10 cellular contexts compared by ENCODE assay signal in genomic region chr6:156783958-156784357, GRCh38. TPM values are rescaled to one million over a fixed set of nuclear protein-coding genes. Genes with fewer than 3 reads are reported as not detected.
DNase-seq lines count a peak whose midpoint lies in the region; ATAC-seq and TF ChIP-seq lines count a peak whose summit lies in the region.
"Had no signal": no experiment of that assay in that cellular context is flagged by ENCODE, and none has a peak within 500 bp of the region (broad histone marks: within the 10 kb centered on the region; RNA-seq: fewer than 3 reads in every experiment).

No MANE protein-coding gene starts in this region.

- no peaks in the 10 kb centered on the region for H3K9me3 Mint-ChIP-seq in CD8-positive, alpha-beta T cell
- H3K9me3 Mint-ChIP-seq in IgD-negative memory B cell (no peaks in the 10 kb centered on the region), endodermal cell (no peaks in the 10 kb centered on the region), T-cell (no peaks in the 10 kb centered on the region)

- TF ChIP-seq CTCF in CD8-positive, alpha-beta T cell (IDR thresholded peaks at IDR 0.05): no peak
- TF ChIP-seq CTCF in endodermal cell (conservative IDR thresholded peaks at IDR 0.05) (no peak), psoas muscle (IDR thresholded peaks at IDR 0.05) (no peak)

- H3K4me1 ChIP-seq in CD8-positive, alpha-beta T cell (ENCODE audit: insufficient read depth, low read length): peaks cover 43% of the 10 kb centered on the region
- peaks cover 2% of the 10 kb centered on the region for H3K4me1 ChIP-seq in endodermal cell (ENCODE audit: control insufficient read depth, insufficient read depth, low read length)
- peaks cover 63% of the 10 kb centered on the region for H3K4me1 ChIP-seq in psoas muscle

- intact Hi-C loops in CD8-positive, alpha-beta T cell (cut with DNase I, micrococcal nuclease): loop anchor here in 1 of 2 experiments (1.0 to 2.0 kb wide), 2 partner anchors 7 to 169 kb away; no protein-coding TSS in a partner anchor
- intact Hi-C loops in psoas muscle (cut with DNase I): loop anchor here (5.0 to 10.0 kb wide), 3 partner anchors 171 to 401 kb away; no protein-coding TSS in a partner anchor

- H3K9ac ChIP-seq in endodermal cell (ENCODE audit: extremely low read depth, low read length, poor library complexity, severe bottlenecking): no peak overlapping the region

- H3K27ac Mint-ChIP-seq in CD8-positive, alpha-beta T cell: peak overlapping the region; percentile 58
- H3K27ac Mint-ChIP-seq in IgD-negative memory B cell (peak overlapping the region in 1 of 3 donors; percentile 92), endodermal cell (no peak overlapping the region), T-cell (no peak overlapping the region)

- CTCF ChIA-PET in CD8-positive, alpha-beta T cell (lab: Charles Lee): no interaction called here
- CTCF ChIA-PET in T-cell (lab: Charles Lee): no interaction called here

- H3K36me3 ChIP-seq in CD8-positive, alpha-beta T cell (ENCODE audit: insufficient read depth, low read length): no peaks in the 10 kb centered on the region
- H3K36me3 ChIP-seq in endodermal cell (ENCODE audit: control insufficient read depth, insufficient read depth, low read length) (peaks cover 3% of the 10 kb centered on the region), psoas muscle (ENCODE audit: insufficient read depth in 1 of 2, low read depth in 1 of 2) (peaks cover 0 to 4% of the 10 kb centered on the region in 2 donors)

- H3K4me3 ChIP-seq in CD8-positive, alpha-beta T cell (ENCODE audit: low read depth, low read length): no peak overlapping the region
- peak overlapping the region; percentile 68 for H3K4me3 ChIP-seq in endodermal cell (ENCODE audit: low read length)
- peak overlapping the region; percentile 26 for H3K4me3 ChIP-seq in psoas muscle

- no peak overlapping the region for H3K27ac ChIP-seq in CD8-positive, alpha-beta T cell (ENCODE audit: low read depth, low read length)
- H3K27ac ChIP-seq in endodermal cell (ENCODE audit: low read depth, low read length) (no peak overlapping the region), psoas muscle (peak overlapping the region; percentile 94)

- no peaks in the 10 kb centered on the region for H3K27me3 Mint-ChIP-seq in CD8-positive, alpha-beta T cell (ENCODE audit: low read depth)
- H3K27me3 Mint-ChIP-seq in IgD-negative memory B cell: peaks cover 2% of the 10 kb centered on the region
- no peaks in the 10 kb centered on the region for H3K27me3 Mint-ChIP-seq in endodermal cell (ENCODE audit: insufficient read depth)
- H3K27me3 Mint-ChIP-seq in T-cell: no peaks in the 10 kb centered on the region

- no peak for DNase-seq in CD8-positive, alpha-beta T cell
- DNase-seq in endodermal cell (no peak), psoas muscle (no peak), DMS 273 (lab: John Stamatoyannopoulos, UW; ENCODE audit: unreplicated experiment) (no peak), HK-2 (ENCODE audit: unreplicated experiment) (no peak), T-cell (no peak)
- DNase-seq: KBM-7, NCI-H2171 had no signal

- POLR2A ChIA-PET in CD8-positive, alpha-beta T cell (lab: Charles Lee): no interaction called here
- POLR2A ChIA-PET in T-cell (lab: Charles Lee): no interaction called here

- peaks cover 76% of the 10 kb centered on the region for H3K4me1 Mint-ChIP-seq in CD8-positive, alpha-beta T cell (ENCODE audit: low read depth)
- H3K4me1 Mint-ChIP-seq in IgD-negative memory B cell (peaks cover 43 to 59% (median 58%) of the 10 kb centered on the region in 3 donors), endodermal cell (peaks cover 53% of the 10 kb centered on the region), T-cell (peaks cover 73 to 80% (median 75%) of the 10 kb centered on the region in 3 donors)

- no peak for ATAC-seq in CD8-positive, alpha-beta T cell
- ATAC-seq in psoas muscle: no peak
- ATAC-seq in HG02623 (IDR thresholded peaks at IDR 0.05; ENCODE audit: unreplicated experiment): no peak
- ATAC-seq in T-cell (replicated peaks in 1 of 4): no peak

- H3K27me3 ChIP-seq in CD8-positive, alpha-beta T cell (ENCODE audit: insufficient read depth, low read length): no peaks in the 10 kb centered on the region
- H3K27me3 ChIP-seq in endodermal cell (ENCODE audit: control insufficient read depth, insufficient read depth, low read length, poor library complexity, severe bottlenecking) (no peaks in the 10 kb centered on the region), psoas muscle (ENCODE audit: insufficient read depth in 3 of 3, low read length in 2 of 3) (no peaks in the 10 kb centered on the region)

- 56% methylated on average over 4 of the region's 6 CpGs; no CpG with 5 or more reads in 1 of the 2 experiments for WGBS in endodermal cell (ENCODE audit: insufficient coverage in 1 of 2, insufficient read length in 1 of 2), 2 experiments
- 34 to 60% (median 34%) methylated on average over 6 of the region's 6 CpGs for WGBS in psoas muscle, 3 donors

- H3K9me3 ChIP-seq in CD8-positive, alpha-beta T cell (ENCODE audit: low read length): no peaks in the 10 kb centered on the region
- no peaks in the 10 kb centered on the region for H3K9me3 ChIP-seq in endodermal cell (ENCODE audit: control insufficient read depth, low read length)
- H3K9me3 ChIP-seq in psoas muscle: no peaks in the 10 kb centered on the region

- peak overlapping the region; percentile 68 for H3K4me3 Mint-ChIP-seq in CD8-positive, alpha-beta T cell
- peak overlapping the region in 3 of 4 donors; percentile 44 to 94 (median 76) for H3K4me3 Mint-ChIP-seq in IgD-negative memory B cell
- H3K4me3 Mint-ChIP-seq in endodermal cell: peak overlapping the region; percentile 6
- peak overlapping the region in 1 of 3 donors; percentile 95 for H3K4me3 Mint-ChIP-seq in T-cell

- H3K36me3 Mint-ChIP-seq in CD8-positive, alpha-beta T cell: peaks cover 31% of the 10 kb centered on the region
- no peaks in the 10 kb centered on the region for H3K36me3 Mint-ChIP-seq in IgD-negative memory B cell
- H3K36me3 Mint-ChIP-seq in endodermal cell (ENCODE audit: low read depth): peaks cover 7% of the 10 kb centered on the region
- peaks cover 17% of the 10 kb centered on the region for H3K36me3 Mint-ChIP-seq in T-cell

RNA-seq across cellular contexts. Expression of gene ARID1B, which starts 6.8 kb away (rescaled TPM):
- 100 to 1,000 TPM in 1 of 2 experiments, 10 to 100 TPM in 1; 98.4 to 111 TPM for total RNA-seq in CD8-positive, alpha-beta T cell
- polyA plus RNA-seq in IgD-negative memory B cell (21.9 TPM), psoas muscle (10 to 100 TPM in 2 of 3 donors, 1 to 10 TPM in 1; 8.1 to 29.2 (median 12.4) TPM)
- total RNA-seq in endodermal cell (100 to 1,000 TPM in 1 of 2 donors, 10 to 100 TPM in 1; 74.0 to 110 TPM), psoas muscle (10 to 100 TPM; 53.1 to 61.1 (median 55.8) TPM), T-cell (100 to 1,000 TPM; 103 to 161 (median 108) TPM)
- 44.9 TPM for polyA plus RNA-seq in endodermal cell (2013, experiment 1 of 2)
- 47.0 TPM for polyA plus RNA-seq in endodermal cell (2013, experiment 2 of 2)
